ENCODE assay signal across 8 cellular contexts in genomic region chr1:27598902-27599528, GRCh38. TPM values are rescaled to one million over a fixed set of nuclear protein-coding genes. Genes with fewer than 3 reads are reported as not detected.
A peak's percentile ranks its signal among the peaks of the same experiment; 100 is the strongest.
DNase-seq lines count a peak whose midpoint lies in the region; ATAC-seq and TF ChIP-seq lines count a peak whose summit lies in the region.

No MANE protein-coding gene starts in this region.

- no peak for TF ChIP-seq CTCF in H9 (conservative IDR thresholded peaks at IDR 0.05)

- H3K23ac ChIP-seq in neuronal stem cell (ENCODE audit: low read depth, low read length, poor library complexity), result peak overlapping the region; percentile 47
- no peak overlapping the region for H3K23ac ChIP-seq in H9 (ENCODE audit: insufficient read length, low read depth, low read length)

- H2BK5ac ChIP-seq in neuronal stem cell (ENCODE audit: low read length) (peak overlapping the region; percentile 54), H9 (ENCODE audit: insufficient read length, low read length) (no peak overlapping the region)

- H3K79me2 ChIP-seq in H9 (ENCODE audit: insufficient read depth, low read length), result peaks cover 22% of the 10 kb centered on the region; the same call in 1 of the 2 replicates

- H3K56ac ChIP-seq in H9 (ENCODE audit: insufficient read length, low read depth, low read length), result no peak overlapping the region

- H3K18ac ChIP-seq in neuronal stem cell (ENCODE audit: low read length) (peak overlapping the region; percentile 95), H9 (ENCODE audit: insufficient read length, low read depth, low read length) (no peak overlapping the region)

- H4K8ac ChIP-seq in neuronal stem cell (ENCODE audit: low read depth, low read length), result no peak overlapping the region
- H4K8ac ChIP-seq in H9 (replicated peaks; ENCODE audit: insufficient read length, low read depth, low read length), result no peak overlapping the region

- H3K27ac Mint-ChIP-seq in H9, result no peak overlapping the region

- peak overlapping the region; percentile 53 for H4K91ac ChIP-seq in neuronal stem cell (ENCODE audit: low read depth, low read length, poor library complexity)
- H4K91ac ChIP-seq in H9 (ENCODE audit: insufficient read length, low read depth, low read length), result no peak overlapping the region

- H3K4me1 ChIP-seq in neuronal stem cell (ENCODE audit: control insufficient read depth in 2 of 2, insufficient read depth in 1 of 2, low read depth in 1 of 2, low read length in 2 of 2), result peaks cover 69 to 80% of the 10 kb centered on the region in 2 donors
- no peaks in the 10 kb centered on the region for H3K4me1 ChIP-seq in urinary bladder (ENCODE audit: insufficient read depth)
- peaks cover 18% of the 10 kb centered on the region for H3K4me1 ChIP-seq in H9 (ENCODE audit: insufficient read depth, low read length)

- H2BK20ac ChIP-seq in H9 (ENCODE audit: low read depth, low read length, poor library complexity, severe bottlenecking), result no peak overlapping the region

- H3K27me3 ChIP-seq in neuronal stem cell (ENCODE audit: control insufficient read depth in 3 of 3, insufficient read depth in 3 of 3, low read depth in 1 of 3, low read length in 3 of 3) (no peaks in the 10 kb centered on the region), H9 (ENCODE audit: insufficient read depth, low read length) (no peaks in the 10 kb centered on the region)

- H3K36me3 Mint-ChIP-seq in H9 (ENCODE audit: insufficient read depth in 1 of 3, low read depth in 3 of 3), result 0 out of 7 replicates have a peak, but pooled peaks cover 0 to 1% (median 0%) of the 10 kb centered on the region in 3 experiments

- ATAC-seq in HG02885 (IDR thresholded peaks at IDR 0.05; ENCODE audit: poor library complexity, unreplicated experiment), result no peak

- H3K9ac ChIP-seq in neuronal stem cell (ENCODE audit: low read depth, low read length, poor library complexity) (peak overlapping the region; percentile 78), H9 (ENCODE audit: extremely low read depth, insufficient read length, low read length) (no peak overlapping the region)

- H3K23me2 ChIP-seq in H9 (ENCODE audit: insufficient read length, low read depth, low read length, poor library complexity, severe bottlenecking), result peaks cover 3% of the 10 kb centered on the region

- H3K4ac ChIP-seq in neuronal stem cell (ENCODE audit: low read length) (no peak overlapping the region), H9 (ENCODE audit: low read depth, low read length) (no peak overlapping the region)

- H3K27ac ChIP-seq in neuronal stem cell (replicated peaks; ENCODE audit: low read length) (peak overlapping the region; percentile 60), urinary bladder (ENCODE audit: low read depth) (peak overlapping the region; percentile 58), H9 (ENCODE audit: insufficient read length, low read depth, low read length) (no peak overlapping the region)

- no peaks in the 10 kb centered on the region for H3K9me3 Mint-ChIP-seq in H9

- peak overlapping the region; percentile 63 for H2BK12ac ChIP-seq in neuronal stem cell (ENCODE audit: low read length)
- no peak overlapping the region for H2BK12ac ChIP-seq in H9 (ENCODE audit: insufficient read length, low read depth, low read length)

- H2BK15ac ChIP-seq in neuronal stem cell (ENCODE audit: low read length), result peak overlapping the region; percentile 62
- H2BK15ac ChIP-seq in H9 (ENCODE audit: low read depth, low read length), result no peak overlapping the region

- H2AK5ac ChIP-seq in neuronal stem cell (ENCODE audit: low read depth, low read length) (peak overlapping the region; percentile 54), H9 (ENCODE audit: insufficient read length, low read length) (no peak overlapping the region)

- no peaks in the 10 kb centered on the region for H3K27me3 Mint-ChIP-seq in H9 (ENCODE audit: low read depth)

- H3K4me2 ChIP-seq in neuronal stem cell (ENCODE audit: insufficient read depth, low read length, poor library complexity, severe bottlenecking) (peak overlapping the region; percentile 37), H9 (ENCODE audit: insufficient read depth, insufficient read length, low read length) (no peak overlapping the region)

- H3K4me3 ChIP-seq in neuronal stem cell (ENCODE audit: low read length in 2 of 2) (no peak overlapping the region), urinary bladder (ENCODE audit: low read depth, low read length) (no peak overlapping the region)

- H4K20me1 ChIP-seq in H9 (ENCODE audit: control insufficient read depth, insufficient read depth, insufficient read length), result peaks cover 6% of the 10 kb centered on the region

- H3K4me3 Mint-ChIP-seq in H9, result peak overlapping the region in 1 of 2 experiments; percentile 57; a peak in 2 of 5 replicates

- H2AFZ ChIP-seq in neuronal stem cell (ENCODE audit: low read length), result no peak overlapping the region
- no peak overlapping the region for H2AFZ ChIP-seq in H9 (ENCODE audit: low read length)

- H2BK120ac ChIP-seq in neuronal stem cell (ENCODE audit: low read depth, low read length) (peak overlapping the region; percentile 30), H9 (ENCODE audit: low read depth, low read length, poor library complexity, severe bottlenecking) (no peak overlapping the region)

- no peak overlapping the region for H4K5ac ChIP-seq in H9 (ENCODE audit: insufficient read length, low read depth, low read length)

- H3K79me1 ChIP-seq in neuronal stem cell (ENCODE audit: low read depth, low read length), result peaks cover 41% of the 10 kb centered on the region
- H3K79me1 ChIP-seq in H9 (ENCODE audit: insufficient read depth, low read depth, low read length, poor library complexity, severe bottlenecking), result peaks cover 2% of the 10 kb centered on the region

- H3K36me3 ChIP-seq in neuronal stem cell (replicated peaks in 1 of 2; ENCODE audit: control insufficient read depth in 2 of 2, insufficient read depth in 2 of 2, low read length in 2 of 2) (peaks cover 2 to 25% of the 10 kb centered on the region in 2 donors), urinary bladder (ENCODE audit: insufficient read depth) (no peaks in the 10 kb centered on the region)

- H3K4me1 Mint-ChIP-seq in H9, result peaks cover 33 to 42% of the 10 kb centered on the region in 2 experiments

- no peak overlapping the region for H3T11ph ChIP-seq in H9 (ENCODE audit: low read length)

- H3K14ac ChIP-seq in neuronal stem cell (ENCODE audit: low read length) (peak overlapping the region; percentile 28), H9 (ENCODE audit: insufficient read depth, low read length) (no peak overlapping the region)

- DNase-seq in stimulated activated naive CD4-positive, alpha-beta T cell treated with Interleukin-2 at 50 U/mL for 16 hours (lab: John Stamatoyannopoulos, UW), result peak; percentile 27
- no peak for DNase-seq in stimulated activated naive CD4-positive, alpha-beta T cell (lab: John Stamatoyannopoulos, UW)
- peak; percentile 50 to 56 for DNase-seq in activated CD4-positive, alpha-beta T cell treated with anti-CD3 and anti-CD28 coated beads, Interleukin-2, amount 50 U/mL, for 48 hours
- DNase-seq in fibroblast of gingiva (ENCODE audit: low read depth), result peak; percentile 58
- DNase-seq in neuronal stem cell (ENCODE audit: low spot score), result no peak
- DNase-seq in H9, result no peak

- WGBS in neuronal stem cell (ENCODE audit: extremely low coverage in 2 of 2, insufficient read length in 2 of 2, insufficient replicate concordance in 1 of 2), 2 donors, result no CpG with 5 or more reads among the region's 6 CpGs
- 4% methylated on average over 6 of the region's 6 CpGs for WGBS in urinary bladder
- no CpG with 5 or more reads among the region's 6 CpGs for WGBS in H9 (ENCODE audit: extremely low coverage, insufficient read length, low lambda C conversion rate)

- H3K9me3 ChIP-seq in neuronal stem cell (replicated peaks in 1 of 2; ENCODE audit: control insufficient read depth in 2 of 2, insufficient read depth in 1 of 2, low read depth in 1 of 2, low read length in 2 of 2) (no peaks in the 10 kb centered on the region), H9 (ENCODE audit: control insufficient read depth, low read depth, low read length) (no peaks in the 10 kb centered on the region)

RNA-seq across cellular contexts. Expression of gene AHDC1, which starts 4.9 kb away (rescaled TPM):
- polyA plus RNA-seq in neuronal stem cell (2013, experiment 1 of 2), result 22.9 TPM
- 22.9 TPM for polyA plus RNA-seq in neuronal stem cell (2013, experiment 2 of 2)
- total RNA-seq in urinary bladder (19.0 TPM), H9 (2021) (23.7 and 29.4 TPM in 2 replicates)
- 44.8 TPM for polyA plus RNA-seq in urinary bladder

RNA-seq across cellular contexts. Expression of gene FGR, which starts 36.0 kb away (rescaled TPM):
- polyA plus RNA-seq in neuronal stem cell (2013, experiment 1 of 2), result 0.03 TPM
- polyA plus RNA-seq in neuronal stem cell (2013, experiment 2 of 2), result 0.01 TPM
- total RNA-seq in urinary bladder (3.4 TPM), H9 (2021) (0.15 TPM in 1 of 2 replicates, not detected in the other)
- polyA plus RNA-seq in urinary bladder, result 15.8 TPM

Comparison
In these comparisons a context has a peak if more than half of its experiments do, and no peak if none do; other contexts are left out.
1. DNase-seq: peak in stimulated activated naive CD4-positive, alpha-beta T cell treated with Interleukin-2 at 50 U/mL for 16 hours (single experiment), activated CD4-positive, alpha-beta T cell treated with anti-CD3 and anti-CD28 coated beads, Interleukin-2, amount 50 U/mL, for 48 hours (2 of 2) and fibroblast of gingiva (single experiment); none in stimulated activated naive CD4-positive, alpha-beta T cell (0 of 6), neuronal stem cell (single experiment) and H9 (single experiment).